11 cellular contexts compared by ENCODE assay signal in genomic region chr16:53745753-53746258, GRCh38. TPM values are rescaled to one million over a fixed set of nuclear protein-coding genes. Genes with fewer than 3 reads are reported as not detected.
DNase-seq lines count a peak whose midpoint lies in the region; ATAC-seq, FAIRE-seq and TF ChIP-seq lines count a peak whose summit lies in the region.
"Had no signal": no experiment of that assay in that cellular context is flagged by ENCODE, and none has a peak within 500 bp of the region (broad histone marks: within the 10 kb centered on the region; RNA-seq: fewer than 3 reads in every experiment).

No MANE protein-coding gene starts in this region.

- CTCF ChIA-PET in activated CD4-positive, alpha-beta T cell treated with anti-CD3 and anti-CD28 coated beads for 36 hours (lab: Charles Lee) = no interaction called here
- CTCF ChIA-PET in Panc1 (lab: Charles Lee) (interaction anchor here (0.6 kb wide), 1 partner anchor 132 kb away, joined by 3 read pairs; no protein-coding TSS in a partner anchor), H1 (lab: Charles Lee; ENCODE audit: partially characterized antibody) (interaction anchor here (0.6 to 1.4 kb wide), 2 partner anchors 28 to 1271 kb away, joined by 3 read pairs; no protein-coding TSS in a partner anchor)

- H3K56ac ChIP-seq in H1 (replicated peaks; ENCODE audit: insufficient read length, low read depth, low read length) = no peak overlapping the region

- no peak overlapping the region for H3K9ac ChIP-seq in H1 (replicated peaks in 1 of 4; ENCODE audit: extremely low read depth in 1 of 4, low read depth in 3 of 4, low read length in 3 of 4)
- H3K9ac ChIP-seq: parathyroid adenoma had no signal

- no TSS peak for BruUV-seq in Panc1 (replicated peaks; lab: Mats Ljungman, UMichigan)

- peak overlapping the region; percentile 85 for H3K27ac ChIP-seq in Panc1 (ENCODE audit: low read length)
- H3K27ac ChIP-seq in H1 (ENCODE audit: low read depth, low read length) = no peak overlapping the region
- peak overlapping the region in 11 of 21 experiments; percentile 1 to 66 (median 39) for H3K27ac ChIP-seq in skin epidermis
- H3K27ac ChIP-seq: parathyroid adenoma had no signal

- no peaks in the 10 kb centered on the region for H4K20me1 ChIP-seq in H1 (replicated peaks in 1 of 2; ENCODE audit: control insufficient read depth in 1 of 2, insufficient read depth in 2 of 2, low read length in 2 of 2)

- H3K27me3 ChIP-seq in Panc1 (ENCODE audit: control insufficient read depth, insufficient read depth, low read length) (no peaks in the 10 kb centered on the region), H1 (replicated peaks in 1 of 4; ENCODE audit: control insufficient read depth in 3 of 4, extremely low read depth in 1 of 4, insufficient read depth in 3 of 4, low read length in 3 of 4) (no peaks in the 10 kb centered on the region)

- POLR2A ChIA-PET in activated CD4-positive, alpha-beta T cell treated with anti-CD3 and anti-CD28 coated beads for 36 hours (lab: Charles Lee) = no interaction called here
- POLR2A ChIA-PET in Panc1 (lab: Charles Lee) (no interaction called here), H1 (lab: Charles Lee; ENCODE audit: partially characterized antibody) (no interaction called here)

- H3K4ac ChIP-seq in H1 (replicated peaks; ENCODE audit: insufficient read length, low read depth, low read length) = no peak overlapping the region

- H3K23me2 ChIP-seq in H1 (ENCODE audit: low read depth, low read length) = no peaks in the 10 kb centered on the region

- no peak overlapping the region for H3K4me2 ChIP-seq in H1 (ENCODE audit: insufficient read depth in 1 of 2, low read depth in 2 of 2, low read length in 2 of 2)

- no peak overlapping the region for H2BK5ac ChIP-seq in H1 (ENCODE audit: low read depth, low read length)

- H3K4me1 Mint-ChIP-seq in activated CD4-positive, alpha-beta T cell treated with anti-CD3 and anti-CD28 coated beads for 36 hours = peaks cover 25% of the 10 kb centered on the region

- H3K14ac ChIP-seq in H1 (ENCODE audit: insufficient read length) = no peak overlapping the region

- H2BK120ac ChIP-seq in H1 (replicated peaks; ENCODE audit: low read depth, low read length) = no peak overlapping the region

- no peaks in the 10 kb centered on the region; the same call in 1 of the 2 replicates for H3K79me1 ChIP-seq in H1 (ENCODE audit: low read depth, low read length)

- peak; percentile 23; the same call in 1 of the 2 replicates for TF ChIP-seq CTCF in Panc1 (IDR thresholded peaks at IDR 0.05)
- TF ChIP-seq CTCF in H1 (IDR thresholded peaks at IDR 0.05; ENCODE audit: control extremely low read depth in 1 of 3, insufficient read depth in 1 of 3, low read depth in 1 of 3, low read length in 3 of 3) = peak in 1 of 3 experiments; percentile 16; a peak in 1 of 4 replicates

- H3K36me3 ChIP-seq in Panc1 (ENCODE audit: control insufficient read depth, insufficient read depth, low read length) (no peaks in the 10 kb centered on the region), H1 (ENCODE audit: control insufficient read depth in 2 of 4, insufficient read depth in 4 of 4, low read length in 3 of 4) (no peaks in the 10 kb centered on the region)

- H4K91ac ChIP-seq in H1 (replicated peaks; ENCODE audit: insufficient read length, low read length) = no peak overlapping the region

- H2AFZ ChIP-seq in H1 (ENCODE audit: low read length) = no peak overlapping the region
- H2AFZ ChIP-seq: parathyroid adenoma had no signal

- no peak overlapping the region for H3K23ac ChIP-seq in H1 (ENCODE audit: insufficient read length)

- H3K27me3 Mint-ChIP-seq in activated CD4-positive, alpha-beta T cell treated with anti-CD3 and anti-CD28 coated beads for 36 hours = no peaks in the 10 kb centered on the region

- TF ChIP-seq POLR2A in H1 (IDR thresholded peaks at IDR 0.05; ENCODE audit: control extremely low read depth in 1 of 2, low read depth in 2 of 2, low read length in 2 of 2) = no peak

- no peak overlapping the region for H4K8ac ChIP-seq in H1 (ENCODE audit: extremely low read depth, insufficient read depth, low read length)

- H3K27ac Mint-ChIP-seq in activated CD4-positive, alpha-beta T cell treated with anti-CD3 and anti-CD28 coated beads for 36 hours = peak overlapping the region; percentile 1

- H3K79me2 ChIP-seq in H1 (ENCODE audit: control insufficient read depth in 1 of 2, insufficient read depth in 2 of 2, low read length in 2 of 2) = peaks cover 0 to 23% of the 10 kb centered on the region in 2 experiments; a peak in 2 of 4 replicates

- H3K18ac ChIP-seq in H1 (ENCODE audit: extremely low read depth, low read length) = no peak overlapping the region

- no peak for TF ChIP-seq EP300 in H1 (IDR thresholded peaks at IDR 0.05; ENCODE audit: borderline replicate concordance in 1 of 2, low read depth in 2 of 2, low read length in 2 of 2)

- H3K4me3 ChIP-seq in Panc1 (ENCODE audit: low read depth in 2 of 2, low read length in 2 of 2) = no peak overlapping the region; a peak in 1 of 4 replicates
- H3K4me3 ChIP-seq in H1 (ENCODE audit: extremely low read depth in 1 of 4, insufficient read depth in 2 of 4, low read depth in 3 of 4, low read length in 4 of 4) = no peak overlapping the region
- no peak overlapping the region for H3K4me3 ChIP-seq in skin epidermis

- H2BK15ac ChIP-seq in H1 (ENCODE audit: low read length) = no peak overlapping the region

- peaks cover 22% of the 10 kb centered on the region for H3K4me1 ChIP-seq in Panc1 (ENCODE audit: control insufficient read depth, insufficient read depth, low read length)
- peaks cover 0 to 7% (median 2%) of the 10 kb centered on the region in 4 experiments; a peak in 6 of 7 replicates for H3K4me1 ChIP-seq in H1 (replicated peaks in 1 of 4; ENCODE audit: control insufficient read depth in 3 of 4, insufficient read depth in 4 of 4, low read length in 3 of 4)

- no peak overlapping the region for H3K4me3 Mint-ChIP-seq in activated CD4-positive, alpha-beta T cell treated with anti-CD3 and anti-CD28 coated beads for 36 hours

- H2AK5ac ChIP-seq in H1 (ENCODE audit: low read depth, low read length) = no peak overlapping the region

- FAIRE-seq in H1 (lab: Jason Lieb, UNC) = no peak

- in situ Hi-C loops in Panc1 (cut with HindIII; ENCODE audit: low pct_unique_long_range_greater_than_20kb, low sequenced_read_pairs) = no loop called here

- TF ChIP-seq RAD21 in H1 (IDR thresholded peaks at IDR 0.05 in 1 of 2, conservative IDR thresholded peaks at IDR 0.05 in 1 of 2; ENCODE audit: low read depth in 2 of 2, low read length in 2 of 2) = no peak; a peak in 1 of 4 replicates

- H3K9me3 ChIP-seq in Panc1 (ENCODE audit: control insufficient read depth, insufficient read depth, low read depth, low read length) = no peaks in the 10 kb centered on the region
- no peaks in the 10 kb centered on the region for H3K9me3 ChIP-seq in H1 (ENCODE audit: insufficient read depth in 2 of 2, low read depth in 1 of 2, low read length in 1 of 2)

- DNase-seq in activated CD4-positive, alpha-beta T cell treated with anti-CD3 and anti-CD28 coated beads for 36 hours = no peak
- no peak for DNase-seq in activated CD4-positive, alpha-beta T cell treated with anti-CD3 and anti-CD28 coated beads, Interleukin-2, amount 50 U/mL, for 48 hours
- DNase-seq in Panc1 (ENCODE audit: low read depth, low spot score) (no peak), H1 (ENCODE audit: low read depth in 1 of 2, low spot score in 2 of 2) (no peak), NCI-H2029 (lab: John Stamatoyannopoulos, UW) (no peak), NCI-H1092 (lab: John Stamatoyannopoulos, UW) (no peak)
- no peak for DNase-seq in activated CD4-positive, CD25-positive, alpha-beta regulatory T cell (lab: John Stamatoyannopoulos, UW)
- DNase-seq: NCI-H1930; stimulated activated CD8-positive, alpha-beta memory T cell treated with anti-CD3 and anti-CD28 coated beads, Interleukin-4, amount 100 ng/mL, for 48 hours had no signal

- peak; percentile 64 for ATAC-seq in activated CD4-positive, alpha-beta T cell treated with anti-CD3 and anti-CD28 coated beads for 36 hours
- ATAC-seq in Panc1 = peak; percentile 80

- H3K36me3 Mint-ChIP-seq in activated CD4-positive, alpha-beta T cell treated with anti-CD3 and anti-CD28 coated beads for 36 hours (ENCODE audit: low read depth) = peaks cover 9% of the 10 kb centered on the region

- H3K9me3 Mint-ChIP-seq in activated CD4-positive, alpha-beta T cell treated with anti-CD3 and anti-CD28 coated beads for 36 hours (ENCODE audit: low read depth) = peaks cover 4% of the 10 kb centered on the region

- H2BK20ac ChIP-seq in H1 (ENCODE audit: low read length) = no peak overlapping the region

- WGBS in H1 (ENCODE audit: extremely low coverage in 1 of 2, insufficient coverage in 1 of 2, insufficient read length in 1 of 2, insufficient replicate concordance in 2 of 2, low coverage in 1 of 2, low lambda C conversion rate in 2 of 2, missing lambda C conversion rate in 1 of 2), 2 experiments = 76% methylated on average over 4 of the region's 4 CpGs; no CpG with 5 or more reads in 1 of the 2 experiments

- intact Hi-C loops in activated CD4-positive, alpha-beta T cell treated with anti-CD3 and anti-CD28 coated beads for 36 hours (cut with DNase I, micrococcal nuclease) = loop anchor here (1.0 to 2.0 kb wide), 2 partner anchors 22 to 211 kb away; no protein-coding TSS in a partner anchor
- intact Hi-C loops in Panc1 (cut with micrococcal nuclease; ENCODE audit: unreplicated experiment) = loop anchor here (10.0 kb wide), 1 partner anchor 191 kb away; no protein-coding TSS in a partner anchor

- H2BK12ac ChIP-seq in H1 (ENCODE audit: low read depth, low read length) = no peak overlapping the region

- no peak overlapping the region for H4K5ac ChIP-seq in H1 (ENCODE audit: insufficient read length, low read depth, low read length)

RNA-seq across cellular contexts. Expression of gene FTO, which starts 41.9 kb away (rescaled TPM):
- 10 to 100 TPM; 50.9 to 57.6 TPM for total RNA-seq in activated CD4-positive, alpha-beta T cell treated with anti-CD3 and anti-CD28 coated beads for 36 hours
- total RNA-seq in Panc1 (2021; ENCODE audit: unreplicated experiment) = 38.2 TPM
- polyA plus RNA-seq in Panc1 (2012; ENCODE audit: insufficient read length) = 19.2 TPM
- 58.3 and 59.8 TPM in 2 replicates for total RNA-seq in H1 (2021; fragmentation: NEBNext Ultra II Directional; extraction: Animal tissue kit (Norgen Biotek cat#: 25700))
- polyA plus RNA-seq in H1 (2011; rRNA removed) = 32.4 and 34.5 TPM in 2 replicates
- polyA plus RNA-seq in H1 (2011; cell fraction: cytosol; rRNA removed) = 41.5 TPM
- 22.1 TPM for polyA plus RNA-seq in H1 (2011; cell fraction: nucleus; rRNA removed)
- 40.6 to 53.4 TPM (median 46.5 TPM) in 4 replicates for polyA plus RNA-seq in H1 (2012, experiment 1 of 2)
- 8.4 TPM for polyA plus RNA-seq in H1 (2012, experiment 2 of 2)
- 26.9 TPM for polyA plus RNA-seq in H1 (2013, experiment 1 of 2)
- 27.2 TPM for polyA plus RNA-seq in H1 (2013, experiment 2 of 2)
- polyA minus RNA-seq in H1 (2011; rRNA and poly(A)+ RNA removed) = 74.9 and 102 TPM in 2 replicates
- polyA minus RNA-seq in H1 (2011; cell fraction: cytosol; rRNA and poly(A)+ RNA removed) = 41.9 TPM
- 72.1 TPM for polyA minus RNA-seq in H1 (2011; cell fraction: nucleus; rRNA and poly(A)+ RNA removed)

RNA-seq across cellular contexts. Expression of gene RPGRIP1L, which starts 42.1 kb away (rescaled TPM):
- 10 to 100 TPM in 1 of 2 experiments, 1 to 10 TPM in 1; 7.8 to 10.2 TPM for total RNA-seq in activated CD4-positive, alpha-beta T cell treated with anti-CD3 and anti-CD28 coated beads for 36 hours
- 12.7 TPM for total RNA-seq in Panc1 (2021; ENCODE audit: unreplicated experiment)
- 7.1 TPM for polyA plus RNA-seq in Panc1 (2012; ENCODE audit: insufficient read length)
- 13.7 and 14.5 TPM in 2 replicates for total RNA-seq in H1 (2021; fragmentation: NEBNext Ultra II Directional; extraction: Animal tissue kit (Norgen Biotek cat#: 25700))
- 2.8 and 4.0 TPM in 2 replicates for polyA plus RNA-seq in H1 (2011; rRNA removed)
- 4.1 TPM for polyA plus RNA-seq in H1 (2011; cell fraction: cytosol; rRNA removed)
- 3.6 TPM for polyA plus RNA-seq in H1 (2011; cell fraction: nucleus; rRNA removed)
- 4.6 to 8.7 TPM (median 5.8 TPM) in 4 replicates for polyA plus RNA-seq in H1 (2012, experiment 1 of 2)
- polyA plus RNA-seq in H1 (2012, experiment 2 of 2) = 2.1 TPM
- polyA plus RNA-seq in H1 (2013, experiment 1 of 2) = 9.4 TPM
- polyA plus RNA-seq in H1 (2013, experiment 2 of 2) = 9.7 TPM
- 11.5 TPM in 2 replicates for polyA minus RNA-seq in H1 (2011; rRNA and poly(A)+ RNA removed)
- 5.6 TPM for polyA minus RNA-seq in H1 (2011; cell fraction: cytosol; rRNA and poly(A)+ RNA removed)
- polyA minus RNA-seq in H1 (2011; cell fraction: nucleus; rRNA and poly(A)+ RNA removed) = 22.7 TPM
